In genomic region chr11:61657566-61657965, GRCh38 we compare ENCODE assay signal across 1 cellular context.
TF ChIP-seq lines count a peak whose summit lies in the region.

No MANE protein-coding gene starts in this region.

TF ChIP-seq in HepG2, 621 proteins besides CTCF, POLR2A, EP300 and RAD21 (continued from another document):
- peak; percentile 30 for TF ChIP-seq STAG1 (CRISPR knock-in tag; IDR thresholded peaks at IDR 0.05)
- no peak for TF ChIP-seq ZNF879 (CRISPR knock-in tag; IDR thresholded peaks at IDR 0.05)
- TF ChIP-seq YY1 (IDR thresholded peaks at IDR 0.05; ENCODE audit: insufficient read depth, insufficient replicate concordance, low read depth, low read length): peak; percentile 27
- TF ChIP-seq, protein P1, sequence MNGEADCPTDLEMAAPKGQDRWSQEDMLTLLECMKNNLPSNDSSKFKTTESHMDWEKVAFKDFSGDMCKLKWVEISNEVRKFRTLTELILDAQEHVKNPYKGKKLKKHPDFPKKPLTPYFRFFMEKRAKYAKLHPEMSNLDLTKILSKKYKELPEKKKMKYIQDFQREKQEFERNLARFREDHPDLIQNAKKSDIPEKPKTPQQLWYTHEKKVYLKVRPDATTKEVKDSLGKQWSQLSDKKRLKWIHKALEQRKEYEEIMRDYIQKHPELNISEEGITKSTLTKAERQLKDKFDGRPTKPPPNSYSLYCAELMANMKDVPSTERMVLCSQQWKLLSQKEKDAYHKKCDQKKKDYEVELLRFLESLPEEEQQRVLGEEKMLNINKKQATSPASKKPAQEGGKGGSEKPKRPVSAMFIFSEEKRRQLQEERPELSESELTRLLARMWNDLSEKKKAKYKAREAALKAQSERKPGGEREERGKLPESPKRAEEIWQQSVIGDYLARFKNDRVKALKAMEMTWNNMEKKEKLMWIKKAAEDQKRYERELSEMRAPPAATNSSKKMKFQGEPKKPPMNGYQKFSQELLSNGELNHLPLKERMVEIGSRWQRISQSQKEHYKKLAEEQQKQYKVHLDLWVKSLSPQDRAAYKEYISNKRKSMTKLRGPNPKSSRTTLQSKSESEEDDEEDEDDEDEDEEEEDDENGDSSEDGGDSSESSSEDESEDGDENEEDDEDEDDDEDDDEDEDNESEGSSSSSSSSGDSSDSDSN (CRISPR knock-in tag; IDR thresholded peaks at IDR 0.05): no peak
- TF ChIP-seq ZNF207 (IDR thresholded peaks at IDR 0.05; ENCODE audit: borderline replicate concordance): no peak
- peak; percentile 28; the same call in 1 of the 2 replicates for TF ChIP-seq SALL1 (CRISPR knock-in tag; IDR thresholded peaks at IDR 0.05)
- TF ChIP-seq FOXA3 (CRISPR knock-in tag; IDR thresholded peaks at IDR 0.05): 0 out of 2 replicates have a peak, but pooled peaks have one; percentile 43
- peak; percentile 50 for TF ChIP-seq SKI (IDR thresholded peaks at IDR 0.05; ENCODE audit: partially characterized antibody)
- no peak for TF ChIP-seq SOX6 (IDR thresholded peaks at IDR 0.05)
- peak; percentile 17; the same call in 1 of the 2 replicates for TF ChIP-seq SOX6 (CRISPR knock-in tag; IDR thresholded peaks at IDR 0.05)
- TF ChIP-seq ZNF644 (CRISPR knock-in tag; IDR thresholded peaks at IDR 0.05; ENCODE audit: low read depth): peak; percentile 67; the same call in 1 of the 2 replicates
- peak; percentile 20; the same call in 1 of the 2 replicates for TF ChIP-seq RARA (CRISPR knock-in tag; IDR thresholded peaks at IDR 0.05)
TF ChIP-seq in HepG2: peak in this region for 14.
